Comparison of ENCODE assay signal across 18 cellular contexts in the genomic region with DNA sequence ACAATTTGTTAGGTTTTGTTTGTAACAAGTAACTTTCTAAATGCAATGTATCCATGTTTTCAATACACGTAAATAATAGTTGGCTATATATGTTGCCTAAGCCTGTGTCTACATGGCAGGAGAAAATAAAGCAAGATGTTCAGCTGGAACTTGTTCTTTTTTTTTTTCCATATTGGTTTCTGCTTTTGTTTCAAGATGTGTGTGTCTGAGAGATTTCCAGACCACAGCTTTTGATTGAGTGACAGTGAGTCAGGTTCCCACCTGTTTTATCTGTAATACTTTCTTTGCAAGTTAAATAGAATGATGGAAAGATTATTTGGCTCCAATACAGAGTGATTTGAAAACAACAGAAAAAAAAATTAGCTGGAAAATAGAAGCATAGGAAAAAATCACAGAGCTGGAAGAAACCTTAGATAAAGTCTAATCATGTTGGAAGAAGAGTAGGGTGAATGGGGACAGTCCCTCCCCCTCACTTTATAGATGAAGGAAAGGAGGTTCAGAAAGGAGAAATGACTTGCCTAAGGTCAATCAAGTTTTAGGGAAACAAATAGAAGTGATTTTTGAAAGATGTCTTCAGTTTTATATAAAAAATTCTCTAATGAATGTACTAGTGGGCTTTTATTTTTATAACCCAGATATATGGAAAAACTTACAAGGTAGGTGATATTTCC.
"Had no signal": no experiment of that assay in that cellular context is flagged by ENCODE, and none has a peak within 500 bp of the region (broad histone marks: within the 10 kb centered on the region; RNA-seq: fewer than 3 reads in every experiment).

No MANE protein-coding gene starts in this region.

- H3K4me3 Mint-ChIP-seq: immature natural killer cell, nephron had no signal

- DNase-seq: activated CD8-positive, alpha-beta memory T cell treated with anti-CD3 and anti-CD28 coated beads, Interleukin-2, amount 50 U/mL, for 48 hours; activated gamma-delta T cell treated with Interleukin-2 at 50 U/mL for 16 hours; adrenal gland; head of caudate nucleus; immature natural killer cell; occipital lobe; stimulated activated CD4-positive, alpha-beta T cell treated with anti-CD3 and anti-CD28 coated beads, Interleukin-15, amount 100 ng/mL, for 24 hours; stimulated activated CD4-positive, alpha-beta T cell treated with anti-CD3 and anti-CD28 coated beads, Interleukin-4, amount 100 ng/mL, for 1 hour; stomach; SW 1271; testis; upper lobe of right lung had no signal

- H3K4me3 ChIP-seq: adrenal gland, cardiac muscle cell, right atrium auricular region, skin epidermis, stomach, testis, upper lobe of right lung had no signal

- H3K27me3 ChIP-seq: adrenal gland, cardiac muscle cell, right atrium auricular region, stomach, testis, upper lobe of right lung had no signal

- H3K36me3 Mint-ChIP-seq: immature natural killer cell had no signal

- H3K36me3 ChIP-seq: adrenal gland, cardiac muscle cell, right atrium auricular region, stomach, upper lobe of right lung had no signal

- H3K9me3 ChIP-seq: adrenal gland, right atrium auricular region, stomach, testis, upper lobe of right lung had no signal

- FAIRE-seq: frontal cortex had no signal

- ATAC-seq: upper lobe of right lung had no signal

- H3K27ac ChIP-seq: adrenal gland, cardiac muscle cell, epithelial cell of prostate, right atrium auricular region, stomach, testis, upper lobe of right lung had no signal

- H3K4me1 ChIP-seq: adrenal gland, testis had no signal

- H3K4me1 Mint-ChIP-seq: immature natural killer cell had no signal

- H3K27ac Mint-ChIP-seq: immature natural killer cell, nephron had no signal
